Comparison of ENCODE assay signal across 9 cellular contexts in the genomic region with DNA sequence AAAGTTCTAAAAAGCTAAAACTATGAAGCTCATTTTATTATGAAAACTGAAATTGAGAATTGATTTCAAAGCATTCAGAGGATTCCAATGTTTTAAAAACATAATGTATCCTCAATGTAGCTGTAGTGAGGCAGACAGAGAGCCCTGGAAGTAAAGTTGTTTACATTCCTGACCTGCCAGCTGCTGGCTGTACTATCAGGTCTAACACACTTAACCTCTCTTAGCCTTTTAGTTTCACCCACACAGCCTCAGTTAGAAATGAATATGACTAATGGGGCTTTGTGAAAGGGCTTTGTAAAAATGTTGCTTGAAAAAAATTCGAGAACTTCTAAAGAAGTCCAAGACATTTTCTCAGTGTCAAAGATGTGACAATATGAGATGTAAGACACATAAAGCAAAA.
DNase-seq lines count a peak whose midpoint lies in the region; ATAC-seq, FAIRE-seq and TF ChIP-seq lines count a peak whose summit lies in the region.
"Had no signal": no experiment of that assay in that cellular context is flagged by ENCODE, and none has a peak within 500 bp of the region (broad histone marks: within the 10 kb centered on the region; RNA-seq: fewer than 3 reads in every experiment).

No MANE protein-coding gene starts in this region.

- peaks cover 40% of the 10 kb centered on the region for H3K4me1 ChIP-seq in cardiac muscle cell (ENCODE audit: low read depth)
- peaks cover 5% of the 10 kb centered on the region for H3K4me1 ChIP-seq in upper lobe of right lung

- H3K27me3 ChIP-seq in cardiac muscle cell = no peaks in the 10 kb centered on the region
- no peaks in the 10 kb centered on the region for H3K27me3 ChIP-seq in upper lobe of right lung

- H3K4me3 ChIP-seq in cardiac muscle cell (no peak overlapping the region), fibroblast of villous mesenchyme (ENCODE audit: low read depth, low read length) (no peak overlapping the region), upper lobe of right lung (no peak overlapping the region)

- intact Hi-C loops in cardiac septum (cut with DNase I) = loop anchor here (10.0 kb wide), 1 partner anchor 115 kb away; no protein-coding TSS in a partner anchor
- intact Hi-C loops in upper lobe of right lung (cut with DNase I) = no loop called here

- FAIRE-seq in urothelium cell line (lab: Jason Lieb, UNC) = no peak

- ATAC-seq in upper lobe of right lung = peak; percentile 81

- H3K9me3 ChIP-seq in cardiac muscle cell (ENCODE audit: low read depth) (no peaks in the 10 kb centered on the region), upper lobe of right lung (no peaks in the 10 kb centered on the region)

- no peak for TF ChIP-seq CTCF in cardiac muscle cell (IDR thresholded peaks at IDR 0.05; ENCODE audit: low read depth, low read length)
- TF ChIP-seq CTCF in fibroblast of villous mesenchyme (IDR thresholded peaks at IDR 0.05; ENCODE audit: insufficient read depth, low read depth, low read length) = no peak
- TF ChIP-seq CTCF in upper lobe of right lung (IDR thresholded peaks at IDR 0.05) = no peak
- no peak for TF ChIP-seq CTCF in GM20000 (IDR thresholded peaks at IDR 0.05; ENCODE audit: extremely low read depth, missing control alignments)

- H3K36me3 ChIP-seq in cardiac muscle cell = no peaks in the 10 kb centered on the region
- no peaks in the 10 kb centered on the region for H3K36me3 ChIP-seq in upper lobe of right lung

- DNase-seq in cardiac muscle cell (ENCODE audit: low read depth in 1 of 2, low spot score in 1 of 2) (peak; percentile 38 to 71), cardiac septum (ENCODE audit: low spot score) (no peak), NCI-H226 (peak; percentile 36), fibroblast of villous mesenchyme (ENCODE audit: low read depth) (peak; percentile 48), upper lobe of right lung (no peak), urothelium cell line (ENCODE audit: low spot score) (no peak), GM20000 (ENCODE audit: low spot score) (no peak), GM19238 (ENCODE audit: insufficient read length, low spot score) (no peak)
- DNase-seq: activated T-cell treated with anti-CD3 and anti-CD28 coated beads, Interleukin-2, amount 50 U/mL, for 48 hours had no signal

- H3K27ac ChIP-seq in cardiac muscle cell = peak overlapping the region; percentile 32
- H3K27ac ChIP-seq in upper lobe of right lung = no peak overlapping the region

Comparison
In these comparisons a context has a peak if more than half of its experiments do, and no peak if none do; other contexts are left out.
1. DNase-seq: peak in cardiac muscle cell (2 of 2), NCI-H226 (single experiment) and fibroblast of villous mesenchyme (single experiment); none in cardiac septum (single experiment), upper lobe of right lung (single experiment), urothelium cell line (single experiment), GM20000 (single experiment) and GM19238 (single experiment).